In genomic region chr4:38665846-38666490, GRCh38 we compare ENCODE assay signal across 1 cellular context.
TF ChIP-seq lines count a peak whose summit lies in the region.

No MANE protein-coding gene starts in this region.

TF ChIP-seq in HEK293, 187 proteins besides CTCF, POLR2A, EP300 and RAD21 (continued from another document):
- TF ChIP-seq ELK4 (IDR thresholded peaks at IDR 0.05; ENCODE audit: borderline replicate concordance, low read depth, low read length) (no peak), PATZ1 (tag by site-specific recombination; IDR thresholded peaks at IDR 0.05) (no peak), KLF8 (tag by site-specific recombination; IDR thresholded peaks at IDR 0.05) (no peak), ZNF48 (tag by site-specific recombination; IDR thresholded peaks at IDR 0.05) (no peak)
